8 cellular contexts compared by ENCODE assay signal in the genomic region with DNA sequence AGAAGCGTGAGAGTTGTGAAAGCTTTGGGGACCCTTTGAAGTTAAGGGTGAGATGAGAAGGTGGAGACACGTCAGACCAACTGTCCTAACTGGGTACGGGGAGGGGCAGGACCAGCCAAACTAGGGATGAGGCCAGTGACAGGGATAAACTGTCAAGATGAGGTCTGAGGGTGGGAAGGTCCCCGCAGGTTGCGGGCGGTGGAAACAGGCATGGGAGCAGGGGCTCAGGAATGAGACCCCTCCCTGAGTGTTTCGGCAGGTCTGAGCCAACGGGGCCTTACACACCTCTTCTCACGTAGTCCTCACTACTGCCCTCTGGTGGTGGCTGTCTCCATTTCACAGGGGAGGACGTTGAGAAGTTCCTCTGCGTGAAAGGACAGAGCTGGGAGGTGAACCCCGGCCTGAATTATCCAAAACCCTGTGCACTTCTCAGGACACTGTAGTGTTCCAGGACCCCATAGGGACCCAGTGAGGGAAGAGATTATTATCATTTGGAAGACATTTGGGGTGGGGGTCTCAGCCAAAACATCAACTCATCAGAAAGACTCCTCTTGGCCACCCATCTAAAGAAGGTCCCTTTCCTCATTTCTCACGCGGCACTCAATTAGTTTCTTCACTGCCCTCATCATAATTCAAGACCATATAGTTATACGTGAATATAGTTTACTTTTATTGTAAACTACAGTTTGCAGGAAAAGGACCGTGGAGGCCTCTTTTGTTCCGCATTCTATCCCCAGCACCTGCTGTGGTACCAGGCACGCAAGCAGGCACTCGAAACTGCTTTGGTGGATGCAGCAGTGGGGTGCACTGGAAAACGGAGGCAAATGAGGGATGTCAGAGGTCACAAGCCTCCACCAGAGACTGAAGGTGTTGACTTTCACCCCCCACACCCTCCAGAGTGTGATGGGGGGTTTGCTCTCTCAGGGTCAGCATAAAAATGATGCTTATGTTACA. TPM values are rescaled to one million over a fixed set of nuclear protein-coding genes. Genes with fewer than 3 reads are reported as not detected.
DNase-seq lines count a peak whose midpoint lies in the region; ATAC-seq and TF ChIP-seq lines count a peak whose summit lies in the region.

No MANE protein-coding gene starts in this region.

- peak; percentile 83 for TF ChIP-seq CTCF in epithelial cell of proximal tubule (conservative IDR thresholded peaks at IDR 0.05; ENCODE audit: low read depth, low read length)

- H3K9me3 Mint-ChIP-seq in naive thymus-derived CD4-positive, alpha-beta T cell = no peaks in the 10 kb centered on the region
- no peaks in the 10 kb centered on the region for H3K9me3 Mint-ChIP-seq in stimulated activated effector memory CD8-positive, alpha-beta T cell treated with anti-CD3 and anti-CD28 coated beads, Interleukin-12 subunit alpha, Interleukin-12 subunit beta, amount 100 ng/mL, for 72 hours

- no peaks in the 10 kb centered on the region for H3K9me3 ChIP-seq in naive thymus-derived CD4-positive, alpha-beta T cell (ENCODE audit: control insufficient read depth in 2 of 3, low read length in 3 of 3)

- no peaks in the 10 kb centered on the region for H3K27me3 ChIP-seq in naive thymus-derived CD4-positive, alpha-beta T cell (ENCODE audit: control insufficient read depth in 2 of 2, insufficient read depth in 2 of 2, low read length in 2 of 2)

- peak; percentile 71 for ATAC-seq in HG03135 (IDR thresholded peaks at IDR 0.05; ENCODE audit: unreplicated experiment)
- ATAC-seq in naive thymus-derived CD4-positive, alpha-beta T cell = peak; percentile 99
- ATAC-seq in stimulated activated effector memory CD8-positive, alpha-beta T cell treated with anti-CD3 and anti-CD28 coated beads, Interleukin-12 subunit alpha, Interleukin-12 subunit beta, amount 100 ng/mL, for 72 hours = peak; percentile 96

- H3K4me3 ChIP-seq in epithelial cell of proximal tubule (ENCODE audit: low read depth, low read length) = no peak overlapping the region
- H3K4me3 ChIP-seq in naive thymus-derived CD4-positive, alpha-beta T cell (ENCODE audit: low read length) = no peak overlapping the region

- H3K36me3 Mint-ChIP-seq in naive thymus-derived CD4-positive, alpha-beta T cell = no peaks in the 10 kb centered on the region
- no peaks in the 10 kb centered on the region for H3K36me3 Mint-ChIP-seq in stimulated activated effector memory CD8-positive, alpha-beta T cell treated with anti-CD3 and anti-CD28 coated beads, Interleukin-12 subunit alpha, Interleukin-12 subunit beta, amount 100 ng/mL, for 72 hours

- CTCF ChIA-PET in naive thymus-derived CD4-positive, alpha-beta T cell (lab: Charles Lee) = interaction anchor here (0.6 to 5.7 kb wide), 19 partner anchors 10 to 228 kb away, joined by 3 to 54 read pairs (median 4); partner anchors contain the start of genes ANP32B, TBC1D2 and TRMO

- H3K4me1 Mint-ChIP-seq in naive thymus-derived CD4-positive, alpha-beta T cell = peaks cover 5 to 12% (median 8%) of the 10 kb centered on the region in 7 donors
- H3K4me1 Mint-ChIP-seq in stimulated activated effector memory CD8-positive, alpha-beta T cell treated with anti-CD3 and anti-CD28 coated beads, Interleukin-12 subunit alpha, Interleukin-12 subunit beta, amount 100 ng/mL, for 72 hours = peaks cover 10% of the 10 kb centered on the region

- H3K27ac ChIP-seq in naive thymus-derived CD4-positive, alpha-beta T cell (ENCODE audit: low read depth, low read length) = no peak overlapping the region

- H3K4me1 ChIP-seq in naive thymus-derived CD4-positive, alpha-beta T cell (ENCODE audit: control insufficient read depth in 2 of 2, insufficient read depth in 2 of 2, low read length in 2 of 2) = peaks cover 0 to 4% of the 10 kb centered on the region in 2 donors

- DNase-seq in NCI-H526 (lab: John Stamatoyannopoulos, UW) (peak; percentile 31 to 80), NCI-H526 treated with DMSO at 0.1 percent for 48 hours (lab: John Stamatoyannopoulos, UW) (no peak), NOMO-1 (lab: John Stamatoyannopoulos, UW; ENCODE audit: unreplicated experiment in 2 of 2) (peak; percentile 35 to 61), epithelial cell of proximal tubule (ENCODE audit: low read depth) (no peak)
- peak; percentile 78 for DNase-seq in activated CD8-positive, alpha-beta memory T cell treated with anti-CD3 and anti-CD28 coated beads, Interleukin-2, amount 50 U/mL, for 24 hours (ENCODE audit: extremely low read depth)
- peak; percentile 76 to 92 (median 86) for DNase-seq in naive thymus-derived CD4-positive, alpha-beta T cell
- peak; percentile 82 to 93 for DNase-seq in stimulated activated effector memory CD8-positive, alpha-beta T cell treated with anti-CD3 and anti-CD28 coated beads, Interleukin-12 subunit alpha, Interleukin-12 subunit beta, amount 100 ng/mL, for 72 hours (ENCODE audit: low spot score in 2 of 2)

- peak overlapping the region in 8 of 10 donors; percentile 11 to 63 (median 41) for H3K4me3 Mint-ChIP-seq in naive thymus-derived CD4-positive, alpha-beta T cell
- H3K4me3 Mint-ChIP-seq in stimulated activated effector memory CD8-positive, alpha-beta T cell treated with anti-CD3 and anti-CD28 coated beads, Interleukin-12 subunit alpha, Interleukin-12 subunit beta, amount 100 ng/mL, for 72 hours = peak overlapping the region; percentile 43

- H3K36me3 ChIP-seq in naive thymus-derived CD4-positive, alpha-beta T cell (ENCODE audit: control insufficient read depth in 2 of 3, insufficient read depth in 3 of 3, low read length in 3 of 3) = no peaks in the 10 kb centered on the region

- peak overlapping the region in 8 of 9 donors; percentile 9 to 87 (median 66) for H3K27ac Mint-ChIP-seq in naive thymus-derived CD4-positive, alpha-beta T cell
- H3K27ac Mint-ChIP-seq in stimulated activated effector memory CD8-positive, alpha-beta T cell treated with anti-CD3 and anti-CD28 coated beads, Interleukin-12 subunit alpha, Interleukin-12 subunit beta, amount 100 ng/mL, for 72 hours = no peak overlapping the region

- peaks cover 0 to 8% (median 0%) of the 10 kb centered on the region in 5 donors for H3K27me3 Mint-ChIP-seq in naive thymus-derived CD4-positive, alpha-beta T cell

- intact Hi-C loops in naive thymus-derived CD4-positive, alpha-beta T cell (cut with micrococcal nuclease) = loop anchor here (1.0 to 2.0 kb wide), 9 partner anchors 21 to 325 kb away; partner anchors contain the start of genes ANP32B (in 1 of the 2) and NANS (in 1 of the 2)

- POLR2A ChIA-PET in naive thymus-derived CD4-positive, alpha-beta T cell (lab: Charles Lee) = interaction anchor here (0.6 to 3.5 kb wide), 8 partner anchors 10 to 255 kb away, joined by 3 to 31 read pairs (median 4); partner anchors contain the start of genes ANP32B, NANS and TRMO

RNA-seq across cellular contexts. Expression of gene NANS, which starts 21.7 kb away (rescaled TPM):
- 117 and 147 TPM in 2 replicates for total RNA-seq in epithelial cell of proximal tubule
- total RNA-seq in naive thymus-derived CD4-positive, alpha-beta T cell = 10 to 100 TPM; 16.3 to 58.9 (median 51.8) TPM
- 10 to 100 TPM; 33.0 to 33.2 TPM for polyA plus RNA-seq in naive thymus-derived CD4-positive, alpha-beta T cell

RNA-seq across cellular contexts. Expression of gene ANP32B, which starts 51.7 kb away (rescaled TPM):
- 35.8 and 39.2 TPM in 2 replicates for total RNA-seq in epithelial cell of proximal tubule
- total RNA-seq in naive thymus-derived CD4-positive, alpha-beta T cell = 100 to 1,000 TPM; 143 to 267 (median 186) TPM
- 100 to 1,000 TPM; 108 to 123 TPM for polyA plus RNA-seq in naive thymus-derived CD4-positive, alpha-beta T cell

Comparison
In these comparisons a context has a peak if more than half of its experiments do, and no peak if none do; other contexts are left out.
1. DNase-seq: peak in NCI-H526 (2 of 2), NOMO-1 (2 of 2), activated CD8-positive, alpha-beta memory T cell treated with anti-CD3 and anti-CD28 coated beads, Interleukin-2, amount 50 U/mL, for 24 hours (single experiment), naive thymus-derived CD4-positive, alpha-beta T cell (9 of 9) and stimulated activated effector memory CD8-positive, alpha-beta T cell treated with anti-CD3 and anti-CD28 coated beads, Interleukin-12 subunit alpha, Interleukin-12 subunit beta, amount 100 ng/mL, for 72 hours (2 of 2); none in NCI-H526 treated with DMSO at 0.1 percent for 48 hours (single experiment) and epithelial cell of proximal tubule (single experiment).
2. Peak in every context shown above with its lines, with median percentiles within 50 percentile points of each other: ATAC-seq.